Comparison of ENCODE assay signal across 5 cellular contexts in the genomic region with DNA sequence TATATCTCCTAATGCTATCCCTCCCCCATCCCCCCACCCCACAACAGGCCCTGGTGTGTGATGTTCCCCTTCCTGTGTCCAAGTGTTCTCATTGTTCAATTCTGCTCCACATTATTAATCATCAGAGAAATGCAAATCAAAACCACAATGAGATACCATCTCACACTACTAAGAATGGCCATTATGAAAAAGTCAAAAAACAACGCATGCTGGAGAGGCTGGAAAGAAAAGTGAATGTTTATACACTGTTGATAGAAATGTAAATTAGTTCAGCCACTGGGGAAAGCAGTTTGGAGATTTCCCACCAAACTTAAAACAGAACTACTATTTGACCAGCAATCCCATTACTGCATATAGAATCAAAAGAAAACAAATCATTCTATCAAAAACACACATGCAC.
A peak's percentile ranks its signal among the peaks of the same experiment; 100 is the strongest.
DNase-seq lines count a peak whose midpoint lies in the region; FAIRE-seq and TF ChIP-seq lines count a peak whose summit lies in the region.
"Not testable (repeated sequence)": the region's sequence is repeated elsewhere in the genome, so short reads cannot be mapped to it uniquely, and the experiment has no call there.

No MANE protein-coding gene starts in this region.

- not testable (repeated sequence) for H3K9me3 ChIP-seq in astrocyte (ENCODE audit: insufficient read depth, low read depth, low read length)

- H3K27ac ChIP-seq in astrocyte (ENCODE audit: low read depth, low read length), result not testable (repeated sequence)

- not testable (repeated sequence) for H3K4me3 ChIP-seq in astrocyte (ENCODE audit: insufficient read depth, low read depth, low read length)

- not testable (repeated sequence) for TF ChIP-seq CTCF in astrocyte (IDR thresholded peaks at IDR 0.05; ENCODE audit: insufficient read depth, low read depth, low read length)

- H3K27me3 Mint-ChIP-seq in astrocyte (ENCODE audit: low read depth, unreplicated experiment), result not testable (repeated sequence)

- not testable (repeated sequence) for FAIRE-seq in astrocyte (lab: Jason Lieb, UNC)

- peaks cover 13% of the 10 kb centered on the region for H3K4me1 ChIP-seq in astrocyte (ENCODE audit: insufficient read depth, low read length)

- DNase-seq in EL, result peak; percentile 6
- DNase-seq in M059J (ENCODE audit: low read depth), result peak; percentile 48
- peak; percentile 73 for DNase-seq in NCI-H526 treated with DMSO at 0.1 percent for 48 hours (lab: John Stamatoyannopoulos, UW)
- DNase-seq in astrocyte (ENCODE audit: low read depth), result peak; percentile 71
- peak; percentile 55 for DNase-seq in astrocyte of the hippocampus (ENCODE audit: low read depth, low spot score)

- H3K36me3 ChIP-seq in astrocyte (ENCODE audit: insufficient read depth, low read length), result not testable (repeated sequence)

- not testable (repeated sequence) for H3K27ac Mint-ChIP-seq in astrocyte (ENCODE audit: unreplicated experiment)

- not testable (repeated sequence) for H3K27me3 ChIP-seq in astrocyte (ENCODE audit: insufficient read depth, low read length)

- H2AFZ ChIP-seq in astrocyte (ENCODE audit: low read depth, low read length), result not testable (repeated sequence)

- not testable (repeated sequence) for H3K9ac ChIP-seq in astrocyte (ENCODE audit: low read length)

- not testable (repeated sequence) for H3K4me2 ChIP-seq in astrocyte (ENCODE audit: low read length)

- not testable (repeated sequence) for H3K9me3 Mint-ChIP-seq in astrocyte (ENCODE audit: unreplicated experiment)

- H3K4me1 Mint-ChIP-seq in astrocyte (ENCODE audit: low read depth, unreplicated experiment), result peaks cover 25% of the 10 kb centered on the region

- not testable (repeated sequence) for H3K36me3 Mint-ChIP-seq in astrocyte (ENCODE audit: low read depth, unreplicated experiment)

- not testable (repeated sequence) for H4K20me1 ChIP-seq in astrocyte (ENCODE audit: insufficient read depth, low read length)

- H3K79me2 ChIP-seq in astrocyte (ENCODE audit: insufficient read depth, low read length), result not testable (repeated sequence)

- not testable (repeated sequence) for H3K4me3 Mint-ChIP-seq in astrocyte (ENCODE audit: unreplicated experiment)

Comparison
In these comparisons a context has a peak if more than half of its experiments do, and no peak if none do; other contexts are left out.
1. DNase-seq: peak in every context shown above with its lines; median percentile 73 in NCI-H526 treated with DMSO at 0.1 percent for 48 hours; 71 in astrocyte; 55 in astrocyte of the hippocampus; 48 in M059J; 6 in EL.